ENCODE assay signal across 14 cellular contexts in the genomic region with DNA sequence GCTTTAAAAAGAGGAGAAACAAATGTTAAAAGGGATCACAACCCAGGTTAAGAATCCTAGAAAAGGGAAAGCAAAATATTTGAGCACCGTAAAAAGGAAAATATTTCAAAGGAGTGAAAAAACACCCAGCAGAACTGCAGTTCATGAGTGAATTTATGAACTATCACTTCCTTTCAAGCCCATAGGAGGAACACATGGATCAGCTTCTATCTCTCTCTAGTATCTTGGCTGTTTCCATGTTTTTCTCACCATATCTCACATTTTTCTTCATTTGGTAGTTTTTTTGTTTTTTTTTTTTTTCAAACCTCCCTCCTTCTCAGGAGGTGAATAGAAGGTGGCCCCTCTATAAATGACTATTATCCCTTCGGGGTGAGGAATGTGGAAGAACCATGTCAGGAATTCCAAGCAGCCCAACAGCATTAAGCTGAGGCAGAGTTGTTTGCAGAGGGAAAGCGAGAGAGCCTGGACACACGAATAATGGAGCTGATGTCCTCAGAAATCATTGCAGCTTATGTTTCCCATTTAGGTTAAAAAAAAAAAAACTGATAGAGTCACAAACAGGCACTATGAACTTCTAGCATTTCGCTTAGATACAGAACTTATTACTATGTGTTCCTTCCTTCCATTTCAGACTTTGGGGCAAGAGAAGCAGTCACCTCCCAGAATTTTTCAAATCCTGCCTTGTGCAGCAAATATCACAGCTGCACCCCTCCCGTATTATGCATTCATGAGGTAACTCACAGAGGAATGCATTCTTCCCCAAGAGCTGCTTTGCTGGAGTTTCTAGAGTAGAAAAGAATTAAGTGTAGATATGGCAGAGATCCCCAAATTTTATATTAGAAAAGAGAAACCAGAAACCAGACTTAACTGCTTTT.
A peak's percentile ranks its signal among the peaks of the same experiment; 100 is the strongest.
DNase-seq lines count a peak whose midpoint lies in the region; ATAC-seq, FAIRE-seq and TF ChIP-seq lines count a peak whose summit lies in the region.
"Had no signal": no experiment of that assay in that cellular context is flagged by ENCODE, and none has a peak within 500 bp of the region (broad histone marks: within the 10 kb centered on the region; RNA-seq: fewer than 3 reads in every experiment).

No MANE protein-coding gene starts in this region.

- H3K27ac ChIP-seq in SJCRH30 (peak overlapping the region; percentile 67), psoas muscle (no peak overlapping the region)
- no peak overlapping the region for H3K27ac ChIP-seq in CD4-positive, alpha-beta memory T cell (ENCODE audit: low read depth, low read length)
- H3K27ac ChIP-seq: foreskin keratinocyte, vagina had no signal

- peak; percentile 54 to 64 for DNase-seq in SJCRH30
- peak; percentile 24 for DNase-seq in fibroblast of villous mesenchyme (ENCODE audit: low read depth)
- DNase-seq in osteocyte (ENCODE audit: extremely low spot score, unreplicated experiment): no peak
- no peak for DNase-seq in CD4-positive, alpha-beta memory T cell
- no peak for DNase-seq in psoas muscle
- DNase-seq in NCI-H146 (lab: John Stamatoyannopoulos, UW): no peak
- no peak for DNase-seq in naive thymus-derived CD8-positive, alpha-beta T cell
- DNase-seq: activated T-cell treated with anti-CD3 and anti-CD28 coated beads for 4 hours, caudate nucleus, DMS153, NCI-H2029 treated with DMSO at 0.1 percent for 48 hours had no signal

- H3K4me3 Mint-ChIP-seq in osteocyte (ENCODE audit: unreplicated experiment): peak overlapping the region; percentile 43
- H3K4me3 Mint-ChIP-seq in CD4-positive, alpha-beta memory T cell: peak overlapping the region in 1 of 8 donors; percentile 5
- no peak overlapping the region for H3K4me3 Mint-ChIP-seq in naive thymus-derived CD8-positive, alpha-beta T cell

- TF ChIP-seq CTCF in fibroblast of villous mesenchyme (IDR thresholded peaks at IDR 0.05; ENCODE audit: insufficient read depth, low read depth, low read length) (no peak), osteocyte (IDR thresholded peaks at IDR 0.05) (no peak), psoas muscle (IDR thresholded peaks at IDR 0.05) (no peak)

- POLR2A ChIA-PET in CD4-positive, alpha-beta memory T cell (lab: Charles Lee; ENCODE audit: partially characterized antibody): no interaction called here
- POLR2A ChIA-PET in naive thymus-derived CD8-positive, alpha-beta T cell (lab: Charles Lee): no interaction called here

- no peak for ATAC-seq in psoas muscle
- no peak for ATAC-seq in naive thymus-derived CD8-positive, alpha-beta T cell
- ATAC-seq: foreskin keratinocyte had no signal

- CTCF ChIA-PET in CD4-positive, alpha-beta memory T cell (lab: Charles Lee; ENCODE audit: partially characterized antibody): interaction anchor here (1.1 kb wide), 1 partner anchor 86 kb away, joined by 3 read pairs; no protein-coding TSS in a partner anchor

- H3K27me3 ChIP-seq in SJCRH30 (no peaks in the 10 kb centered on the region), psoas muscle (ENCODE audit: insufficient read depth in 3 of 3, low read length in 2 of 3) (no peaks in the 10 kb centered on the region)
- no peaks in the 10 kb centered on the region for H3K27me3 ChIP-seq in CD4-positive, alpha-beta memory T cell (ENCODE audit: insufficient read depth, low read length)
- H3K27me3 ChIP-seq: foreskin keratinocyte, vagina had no signal

- H3K27ac Mint-ChIP-seq in osteocyte (ENCODE audit: unreplicated experiment): peak overlapping the region; percentile 78
- H3K27ac Mint-ChIP-seq in CD4-positive, alpha-beta memory T cell: no peak overlapping the region
- H3K27ac Mint-ChIP-seq in naive thymus-derived CD8-positive, alpha-beta T cell: no peak overlapping the region

- H3K36me3 ChIP-seq in SJCRH30: no peaks in the 10 kb centered on the region; the same call in 1 of the 2 replicates
- H3K36me3 ChIP-seq in CD4-positive, alpha-beta memory T cell (ENCODE audit: insufficient read depth, low read length): no peaks in the 10 kb centered on the region
- no peaks in the 10 kb centered on the region for H3K36me3 ChIP-seq in psoas muscle (ENCODE audit: insufficient read depth in 1 of 2, low read depth in 1 of 2)
- H3K36me3 ChIP-seq: vagina had no signal

- WGBS in psoas muscle, 3 donors: 38 to 46% (median 43%) methylated on average over 6 of the region's 6 CpGs

- H3K4me1 ChIP-seq in SJCRH30 (peaks cover 24% of the 10 kb centered on the region), psoas muscle (peaks cover 1% of the 10 kb centered on the region)
- H3K4me1 ChIP-seq in CD4-positive, alpha-beta memory T cell (ENCODE audit: insufficient read depth, low read length): no peaks in the 10 kb centered on the region
- H3K4me1 ChIP-seq: vagina had no signal

- peak overlapping the region; percentile 21 for H3K4me3 ChIP-seq in SJCRH30
- no peak overlapping the region for H3K4me3 ChIP-seq in fibroblast of villous mesenchyme (ENCODE audit: low read depth, low read length)
- no peak overlapping the region for H3K4me3 ChIP-seq in CD4-positive, alpha-beta memory T cell (ENCODE audit: low read length in 2 of 2)
- H3K4me3 ChIP-seq in psoas muscle: no peak overlapping the region
- H3K4me3 ChIP-seq: vagina had no signal

- no peaks in the 10 kb centered on the region for H3K27me3 Mint-ChIP-seq in osteocyte (ENCODE audit: unreplicated experiment)
- H3K27me3 Mint-ChIP-seq in CD4-positive, alpha-beta memory T cell: peaks cover 0 to under 1% of the 10 kb centered on the region in 2 donors
- H3K27me3 Mint-ChIP-seq in naive thymus-derived CD8-positive, alpha-beta T cell: peaks cover 3 to 26% (median 10%) of the 10 kb centered on the region in 5 donors

- peak; percentile 99 for FAIRE-seq in G401.6 (lab: Jason Lieb, UNC)

- H3K4me1 Mint-ChIP-seq in osteocyte (ENCODE audit: unreplicated experiment): peaks cover 26% of the 10 kb centered on the region
- H3K4me1 Mint-ChIP-seq in CD4-positive, alpha-beta memory T cell: no peaks in the 10 kb centered on the region
- H3K4me1 Mint-ChIP-seq in naive thymus-derived CD8-positive, alpha-beta T cell: no peaks in the 10 kb centered on the region

- H3K9me3 ChIP-seq in SJCRH30 (replicated peaks): no peaks in the 10 kb centered on the region
- no peaks in the 10 kb centered on the region for H3K9me3 ChIP-seq in CD4-positive, alpha-beta memory T cell (ENCODE audit: control insufficient read depth in 1 of 2, low read length in 2 of 2)
- no peaks in the 10 kb centered on the region for H3K9me3 ChIP-seq in psoas muscle
- H3K9me3 ChIP-seq: vagina had no signal

- H3K9me3 Mint-ChIP-seq in osteocyte (ENCODE audit: unreplicated experiment): no peaks in the 10 kb centered on the region
- H3K9me3 Mint-ChIP-seq in CD4-positive, alpha-beta memory T cell: no peaks in the 10 kb centered on the region
- H3K9me3 Mint-ChIP-seq in naive thymus-derived CD8-positive, alpha-beta T cell: no peaks in the 10 kb centered on the region

- H3K36me3 Mint-ChIP-seq in osteocyte (ENCODE audit: unreplicated experiment): no peaks in the 10 kb centered on the region
- no peaks in the 10 kb centered on the region for H3K36me3 Mint-ChIP-seq in CD4-positive, alpha-beta memory T cell
- no peaks in the 10 kb centered on the region for H3K36me3 Mint-ChIP-seq in naive thymus-derived CD8-positive, alpha-beta T cell

- intact Hi-C loops in CD4-positive, alpha-beta memory T cell (cut with micrococcal nuclease): no loop called here
- intact Hi-C loops in psoas muscle (cut with DNase I): no loop called here

Comparison
In these comparisons a context has a peak if more than half of its experiments do, and no peak if none do; other contexts are left out.
1. DNase-seq: peak in SJCRH30 (2 of 2) and fibroblast of villous mesenchyme (single experiment); none in osteocyte (single experiment), CD4-positive, alpha-beta memory T cell (0 of 5), psoas muscle (0 of 2), NCI-H146 (single experiment) and naive thymus-derived CD8-positive, alpha-beta T cell (0 of 10).